ENCODE assay signal across 26 cellular contexts in the genomic region with DNA sequence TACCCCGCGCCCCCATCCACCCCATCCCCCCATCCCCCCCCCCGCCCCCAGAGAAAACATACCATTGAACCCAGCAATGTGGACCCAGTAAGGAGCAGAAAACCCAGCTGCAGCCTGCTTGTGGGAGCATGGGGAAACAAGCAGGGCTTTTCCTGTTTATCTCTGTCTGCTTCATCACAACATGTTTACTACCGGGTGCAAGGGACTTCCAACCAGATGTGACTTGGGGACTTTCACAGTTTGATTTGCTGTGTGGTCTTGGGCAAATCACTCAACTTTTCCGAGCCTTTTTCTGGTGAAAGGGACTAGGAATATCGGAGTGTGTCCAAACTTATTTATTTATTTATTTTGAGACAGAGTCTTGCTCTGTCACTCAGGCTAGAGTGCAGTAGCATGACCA. TPM values are rescaled to one million over a fixed set of nuclear protein-coding genes. Genes with fewer than 3 reads are reported as not detected.
A peak's percentile ranks its signal among the peaks of the same experiment; 100 is the strongest.
DNase-seq lines count a peak whose midpoint lies in the region; ATAC-seq, FAIRE-seq and TF ChIP-seq lines count a peak whose summit lies in the region.
"Had no signal": no experiment of that assay in that cellular context is flagged by ENCODE, and none has a peak within 500 bp of the region (broad histone marks: within the 10 kb centered on the region; RNA-seq: fewer than 3 reads in every experiment).

No MANE protein-coding gene starts in this region.

- no peak for TF ChIP-seq EP300 in GM12878 (IDR thresholded peaks at IDR 0.05; ENCODE audit: borderline replicate concordance in 1 of 2, control insufficient read depth in 1 of 2, low read depth in 2 of 2, low read length in 2 of 2)

- H3K4me3 ChIP-seq in GM12878 (no peak overlapping the region), right atrium auricular region (no peak overlapping the region), PC-3 (ENCODE audit: low read length) (no peak overlapping the region)
- H3K4me3 ChIP-seq: hepatocyte, smooth muscle cell, upper lobe of left lung had no signal

- H3K4me1 ChIP-seq in GM12878 (ENCODE audit: control insufficient read depth, insufficient read depth, low read length): peaks cover 37% of the 10 kb centered on the region
- H3K4me1 ChIP-seq in right atrium auricular region: peaks cover 0 to 44% of the 10 kb centered on the region in 2 donors
- H3K4me1 ChIP-seq in PC-3 (ENCODE audit: insufficient read depth, low read length): peaks cover 19% of the 10 kb centered on the region

- H3K4me2 ChIP-seq in GM12878 (ENCODE audit: control insufficient read depth, insufficient read depth): no peak overlapping the region
- H3K4me2 ChIP-seq in PC-3 (ENCODE audit: low read length): no peak overlapping the region
- H3K4me2 ChIP-seq: hepatocyte, smooth muscle cell had no signal

- SMC1A ChIA-PET in GM12878 (lab: Charles Lee; ENCODE audit: uncharacterized antibody, unreplicated experiment): interaction anchor here (1.7 to 12.1 kb wide), 5 partner anchors 12 to 169 kb away, joined by 6 to 427 read pairs (median 33); no protein-coding TSS in a partner anchor

- CTCF ChIA-PET in activated naive CD4-positive, alpha-beta T cell treated with anti-CD3 and anti-CD28 coated beads for 36 hours (lab: Charles Lee): interaction anchor here (0.9 to 7.3 kb wide), 6 partner anchors 8 to 94 kb away, joined by 3 to 277 read pairs (median 37); no protein-coding TSS in a partner anchor
- CTCF ChIA-PET in GM12878 (lab: Yijun Ruan, JAX) (interaction anchor here (0.8 to 19.1 kb wide), 12 partner anchors 8 to 255 kb away, joined by 3 to 836 read pairs (median 14); no protein-coding TSS in a partner anchor), PC-3 (lab: Charles Lee) (no interaction called here)

- 1% methylated on average over 5 of the region's 6 CpGs for WGBS in GM12878 (ENCODE audit: insufficient coverage, insufficient replicate concordance, low lambda C conversion rate, missing lambda C conversion rate)

- intact Hi-C loops in activated naive CD4-positive, alpha-beta T cell treated with anti-CD3 and anti-CD28 coated beads for 36 hours (cut with micrococcal nuclease): loop anchor here (10.0 kb wide), 1 partner anchor 816 kb away; the partner anchor contains the start of gene PPP1R15B
- intact Hi-C loops in GM12878 (cut with micrococcal nuclease; ENCODE audit: unreplicated experiment): no loop called here
- intact Hi-C loops in PC-3 (cut with micrococcal nuclease): no loop called here

- H3K9me3 Mint-ChIP-seq in activated naive CD4-positive, alpha-beta T cell treated with anti-CD3 and anti-CD28 coated beads for 36 hours: no peaks in the 10 kb centered on the region
- H3K9me3 Mint-ChIP-seq: immature natural killer cell; stimulated activated naive B cell treated with anti-CD40 and anti-IgM and Interleukin-4, amounts not matched to agents 10 μg/mL and 1 μg/mL and 100 μg/mL, for 72 hours had no signal

- TF ChIP-seq CTCF in GM12878 (IDR thresholded peaks at IDR 0.05 in 2 of 3, conservative IDR thresholded peaks at IDR 0.05 in 1 of 3; ENCODE audit: control insufficient read depth in 2 of 3, extremely low read depth in 1 of 3, insufficient read depth in 1 of 3, low read depth in 3 of 3, low read length in 3 of 3) (no peak), right atrium auricular region (IDR thresholded peaks at IDR 0.05) (no peak), PC-3 (conservative IDR thresholded peaks at IDR 0.05; ENCODE audit: low read depth, low read length) (no peak)

- BruUV-seq in GM12878 (replicated peaks; lab: Mats Ljungman, UMichigan): no TSS peak
- no TSS peak for BruUV-seq in PC-3 (replicated peaks; lab: Mats Ljungman, UMichigan)

- DNase-seq in activated naive CD4-positive, alpha-beta T cell treated with anti-CD3 and anti-CD28 coated beads for 36 hours: no peak
- no peak for DNase-seq in activated naive CD4-positive, alpha-beta T cell treated with anti-CD3 and anti-CD28 coated beads, Interleukin-2, amount 50 U/mL, for 16 hours
- DNase-seq in GM12878 (ENCODE audit: low read depth, low spot score): no peak
- peak; percentile 9 for DNase-seq in mesenteric fat pad (ENCODE audit: low spot score)
- no peak for DNase-seq in right atrium auricular region (ENCODE audit: low spot score)
- no peak for DNase-seq in PC-3
- no peak for DNase-seq in AG20443 (ENCODE audit: low spot score)
- DNase-seq: activated CD4-positive, alpha-beta T cell treated with anti-CD3 and anti-CD28 coated beads for 1 hour; activated gamma-delta T cell treated with Interleukin-2 at 50 U/mL for 16 hours; amniotic stem cell; Calu3; foreskin fibroblast; immature natural killer cell; left ventricle myocardium superior; NCI-H1092; NCI-H187 treated with DMSO at 0.1 percent for 48 hours; NCI-H748 treated with DMSO at 0.1 percent for 48 hours; stimulated activated naive B cell treated with anti-CD40 and anti-IgM and Interleukin-4, amounts not matched to agents 10 μg/mL and 1 μg/mL and 100 μg/mL, for 72 hours; upper lobe of left lung had no signal

- H3K79me2 ChIP-seq in GM12878 (ENCODE audit: control insufficient read depth, insufficient read depth, low read length) (no peaks in the 10 kb centered on the region), PC-3 (ENCODE audit: low read length) (no peaks in the 10 kb centered on the region)
- H3K79me2 ChIP-seq: hepatocyte had no signal

- H3K27me3 ChIP-seq in GM12878 (replicated peaks in 1 of 2; ENCODE audit: control insufficient read depth in 2 of 2, insufficient read depth in 2 of 2, low read length in 1 of 2) (peaks cover 2 to 15% of the 10 kb centered on the region in 2 experiments; a peak in 3 of 4 replicates), right atrium auricular region (no peaks in the 10 kb centered on the region), PC-3 (ENCODE audit: low read length) (no peaks in the 10 kb centered on the region)
- H3K27me3 ChIP-seq: hepatocyte, upper lobe of left lung had no signal

- H3F3A ChIP-seq in PC-3 (ENCODE audit: low read length, unreplicated experiment): no peaks in the 10 kb centered on the region

- no peaks in the 10 kb centered on the region for H3K9me2 ChIP-seq in PC-3 (replicated peaks; ENCODE audit: low read length)

- H3K27ac ChIP-seq in GM12878 (ENCODE audit: control insufficient read depth, insufficient read depth) (no peak overlapping the region), right atrium auricular region (no peak overlapping the region), PC-3 (ENCODE audit: low read length) (no peak overlapping the region)
- H3K27ac ChIP-seq: C4-2B, hepatocyte, neutrophil had no signal

- H4K20me1 ChIP-seq in GM12878 (ENCODE audit: control insufficient read depth, insufficient read depth) (no peaks in the 10 kb centered on the region), PC-3 (ENCODE audit: low read length) (no peaks in the 10 kb centered on the region)

- peaks cover 52% of the 10 kb centered on the region for H3K36me3 Mint-ChIP-seq in activated naive CD4-positive, alpha-beta T cell treated with anti-CD3 and anti-CD28 coated beads for 36 hours (ENCODE audit: low read depth)
- H3K36me3 Mint-ChIP-seq: immature natural killer cell; stimulated activated naive B cell treated with anti-CD40 and anti-IgM and Interleukin-4, amounts not matched to agents 10 μg/mL and 1 μg/mL and 100 μg/mL, for 72 hours had no signal

- POLR2A ChIA-PET in GM12878 (lab: Charles Lee): interaction anchor here (0.5 to 5.2 kb wide), 5 partner anchors 12 to 82 kb away, joined by 3 to 75 read pairs (median 5); no protein-coding TSS in a partner anchor
- POLR2A ChIA-PET in PC-3 (lab: Charles Lee; ENCODE audit: unreplicated experiment): no interaction called here

- peak overlapping the region; percentile 75 for H3K27ac Mint-ChIP-seq in activated naive CD4-positive, alpha-beta T cell treated with anti-CD3 and anti-CD28 coated beads for 36 hours
- H3K27ac Mint-ChIP-seq: immature natural killer cell had no signal

- H3K4me3 Mint-ChIP-seq in activated naive CD4-positive, alpha-beta T cell treated with anti-CD3 and anti-CD28 coated beads for 36 hours: peak overlapping the region; percentile 96

- H3K36me3 ChIP-seq in GM12878 (ENCODE audit: control insufficient read depth in 2 of 2, insufficient read depth in 2 of 2, low read length in 1 of 2) (no peaks in the 10 kb centered on the region), right atrium auricular region (no peaks in the 10 kb centered on the region), PC-3 (ENCODE audit: low read depth, low read length) (no peaks in the 10 kb centered on the region)
- H3K36me3 ChIP-seq: neutrophil, upper lobe of left lung had no signal

- H3K9me3 ChIP-seq in GM12878 (replicated peaks; ENCODE audit: control insufficient read depth, insufficient read depth, low read length) (no peaks in the 10 kb centered on the region), right atrium auricular region (no peaks in the 10 kb centered on the region), PC-3 (ENCODE audit: low read length) (no peaks in the 10 kb centered on the region)
- H3K9me3 ChIP-seq: neutrophil, upper lobe of left lung had no signal

- no peak for TF ChIP-seq RAD21 in GM12878 (IDR thresholded peaks at IDR 0.05; ENCODE audit: insufficient read depth, low read depth, low read length)

- RAD21 ChIA-PET in GM12878 (lab: Charles Lee; ENCODE audit: unreplicated experiment): interaction anchor here (1.0 to 24.5 kb wide), 13 partner anchors 9 to 241 kb away, joined by 3 to 728 read pairs (median 12); no protein-coding TSS in a partner anchor

- no peak for FAIRE-seq in GM12878 (lab: Jason Lieb, UNC)
- FAIRE-seq: H1 had no signal

- in situ Hi-C loops in GM12878 (cut with MboI): no loop called here

- H2AFZ ChIP-seq in GM12878 (ENCODE audit: control insufficient read depth, low read depth, low read length) (no peak overlapping the region; the same call in 1 of the 2 replicates), PC-3 (ENCODE audit: low read length) (no peak overlapping the region)
- H2AFZ ChIP-seq: hepatocyte had no signal

- ATAC-seq in GM12878: no peak
- ATAC-seq in esophagus mucosa: no peak
- no peak for ATAC-seq in PC-3
- ATAC-seq: left ventricle myocardium superior; Right ventricle myocardium inferior; stimulated activated naive B cell treated with anti-CD40 and anti-IgM and Interleukin-4, amounts not matched to agents 10 μg/mL and 1 μg/mL and 100 μg/mL, for 72 hours had no signal

- TF ChIP-seq POLR2A in GM12878 (IDR thresholded peaks at IDR 0.05; ENCODE audit: low read depth, low read length): no peak

- peaks cover 11% of the 10 kb centered on the region for H3K27me3 Mint-ChIP-seq in activated naive CD4-positive, alpha-beta T cell treated with anti-CD3 and anti-CD28 coated beads for 36 hours (ENCODE audit: low read depth)

- H3K9ac ChIP-seq in GM12878 (ENCODE audit: control insufficient read depth, insufficient read depth, low read length) (no peak overlapping the region), PC-3 (ENCODE audit: low read length) (no peak overlapping the region)

- peaks cover 53% of the 10 kb centered on the region for H3K4me1 Mint-ChIP-seq in activated naive CD4-positive, alpha-beta T cell treated with anti-CD3 and anti-CD28 coated beads for 36 hours (ENCODE audit: low read depth)

RNA-seq across cellular contexts. Expression of gene TMCC2, which starts 3.2 kb away (rescaled TPM):
- 10 to 100 TPM; 42.5 to 44.8 TPM for total RNA-seq in activated naive CD4-positive, alpha-beta T cell treated with anti-CD3 and anti-CD28 coated beads for 36 hours
- 3.7 and 4.3 TPM in 2 replicates for total RNA-seq in GM12878 (2013; cell fraction: nucleolus; rRNA removed)
- total RNA-seq in GM12878 (2014; rRNA removed) (1.1 and 1.2 TPM in 2 replicates), GM12878 (2014; rRNA removed; fragmentation: Illumina TruSeq; extraction: Trizol) (0.76 and 1.2 TPM in 2 replicates), GM12878 (2021) (2.3 and 2.4 TPM in 2 replicates), mesenteric fat pad (1.1 TPM), right atrium auricular region (10 to 100 TPM in 1 of 2 donors, 1 to 10 TPM in 1; 8.5 to 11.9 TPM), esophagus mucosa (1.00 TPM), PC-3 (2014; rRNA removed) (8.7 and 11.3 TPM in 2 replicates)
- polyA plus RNA-seq in GM12878 (2011; ENCODE audit: low read depth): 0.09 TPM
- polyA plus RNA-seq in GM12878 (2011; rRNA removed) (0.76 and 1.6 TPM in 2 replicates), GM12878 (2014; fragmentation: Illumina TruSeq; extraction: Trizol) (0.10 and 0.76 TPM in 2 replicates), GM12878 (2014; fragmentation: Nextera tagmentation; extraction: Ambion mirVana) (under 1 TPM; 0.06 to 0.18 TPM), GM12878 (2014; rRNA removed) (1.7 and 2.1 TPM in 2 replicates), GM12878 (2016; fragmentation: Nextera tagmentation; extraction: Ambion mirVana) (under 1 TPM; 0.42 to 0.47 TPM)
- polyA plus RNA-seq in GM12878 (2011; cell fraction: cytosol; rRNA removed): 1.8 and 2.1 TPM in 2 replicates
- polyA plus RNA-seq in GM12878 (2011; cell fraction: nucleus; rRNA removed): 2.2 and 2.3 TPM in 2 replicates
- polyA plus RNA-seq in GM12878 (2012): 0.32 and 0.55 TPM in 2 replicates
- 1.1 and 2.4 TPM in 2 replicates for polyA minus RNA-seq in GM12878 (2011; rRNA and poly(A)+ RNA removed)
- polyA minus RNA-seq in GM12878 (2011; cell fraction: cytosol; rRNA and poly(A)+ RNA removed): 0.83 and 1.6 TPM in 2 replicates
- polyA minus RNA-seq in GM12878 (2011; cell fraction: nucleus; rRNA and poly(A)+ RNA removed): 0.60 and 1.3 TPM in 2 replicates

RNA-seq across cellular contexts. Expression of gene DSTYK, which starts 19.5 kb away (rescaled TPM):
- total RNA-seq in activated naive CD4-positive, alpha-beta T cell treated with anti-CD3 and anti-CD28 coated beads for 36 hours: 10 to 100 TPM; 10.9 to 11.5 TPM
- 8.1 and 8.2 TPM in 2 replicates for total RNA-seq in GM12878 (2013; cell fraction: nucleolus; rRNA removed)
- 4.6 and 5.2 TPM in 2 replicates for total RNA-seq in GM12878 (2014; rRNA removed)
- total RNA-seq in GM12878 (2014; rRNA removed; fragmentation: Illumina TruSeq; extraction: Trizol): 4.1 and 4.2 TPM in 2 replicates
- 4.7 and 5.5 TPM in 2 replicates for total RNA-seq in GM12878 (2021)
- polyA plus RNA-seq in GM12878 (2011; ENCODE audit: low read depth): 1.2 TPM
- polyA plus RNA-seq in GM12878 (2011; rRNA removed): 3.2 and 3.4 TPM in 2 replicates
- polyA plus RNA-seq in GM12878 (2011; cell fraction: cytosol; rRNA removed): 2.0 and 2.1 TPM in 2 replicates
- polyA plus RNA-seq in GM12878 (2011; cell fraction: nucleus; rRNA removed): 1.1 and 1.3 TPM in 2 replicates
- polyA plus RNA-seq in GM12878 (2012): 1.5 TPM in 2 replicates
- polyA plus RNA-seq in GM12878 (2014; fragmentation: Illumina TruSeq; extraction: Trizol): 4.5 and 5.4 TPM in 2 replicates
- polyA plus RNA-seq in GM12878 (2014; fragmentation: Nextera tagmentation; extraction: Ambion mirVana): 1 to 10 TPM; 2.7 to 3.4 TPM
- 3.8 and 4.0 TPM in 2 replicates for polyA plus RNA-seq in GM12878 (2014; rRNA removed)
- polyA plus RNA-seq in GM12878 (2016; fragmentation: Nextera tagmentation; extraction: Ambion mirVana): 1 to 10 TPM; 2.7 to 3.4 TPM
- polyA minus RNA-seq in GM12878 (2011; rRNA and poly(A)+ RNA removed): 4.2 and 4.8 TPM in 2 replicates
- 2.0 TPM in 2 replicates for polyA minus RNA-seq in GM12878 (2011; cell fraction: cytosol; rRNA and poly(A)+ RNA removed)
- 1.5 and 3.3 TPM in 2 replicates for polyA minus RNA-seq in GM12878 (2011; cell fraction: nucleus; rRNA and poly(A)+ RNA removed)
- total RNA-seq in mesenteric fat pad: 8.5 TPM
- 1 to 10 TPM; 6.7 to 8.9 TPM for total RNA-seq in right atrium auricular region
- total RNA-seq in esophagus mucosa: 5.7 TPM
- total RNA-seq in PC-3 (2014; rRNA removed): 8.4 and 9.3 TPM in 2 replicates
